Comparison of ENCODE assay signal across 8 cellular contexts in genomic region chr6:135880066-135880972, GRCh38. TPM values are rescaled to one million over a fixed set of nuclear protein-coding genes. Genes with fewer than 3 reads are reported as not detected.
A peak's percentile ranks its signal among the peaks of the same experiment; 100 is the strongest.
DNase-seq lines count a peak whose midpoint lies in the region; ATAC-seq and TF ChIP-seq lines count a peak whose summit lies in the region.

No MANE protein-coding gene starts in this region.

- H4K20me1 ChIP-seq in neural progenitor cell (ENCODE audit: low read depth): no peaks in the 10 kb centered on the region

- H3K9ac ChIP-seq in duodenal mucosa (ENCODE audit: low read depth in 1 of 2, low read length in 2 of 2) (peak overlapping the region; percentile 7 to 57), neural progenitor cell (no peak overlapping the region)

- H2AFZ ChIP-seq in neural progenitor cell (replicated peaks): no peak overlapping the region

- H3K4me1 ChIP-seq in duodenal mucosa (ENCODE audit: control insufficient read depth in 1 of 2, insufficient read depth in 2 of 2, low read length in 2 of 2): peaks cover 7 to 9% of the 10 kb centered on the region in 2 donors
- H3K4me1 ChIP-seq in neural progenitor cell: no peaks in the 10 kb centered on the region

- H3K27ac ChIP-seq in duodenal mucosa (ENCODE audit: low read depth, low read length) (no peak overlapping the region), neural progenitor cell (no peak overlapping the region)

- CTCF ChIA-PET in WTC11 (lab: Charles Lee): no interaction called here

- no peaks in the 10 kb centered on the region for H3F3A ChIP-seq in neural progenitor cell (ENCODE audit: low read depth)

- ATAC-seq in HG03432 (IDR thresholded peaks at IDR 0.05; ENCODE audit: unreplicated experiment) (peak; percentile 96), WTC11 (no peak)

- H3K4me3 Mint-ChIP-seq in WTC11: no peak overlapping the region
- H3K4me3 Mint-ChIP-seq in osteocyte (ENCODE audit: unreplicated experiment): peak overlapping the region; percentile 3
- H3K4me3 Mint-ChIP-seq in neural progenitor cell: no peak overlapping the region

- H3K36me3 Mint-ChIP-seq in WTC11: no peaks in the 10 kb centered on the region
- H3K36me3 Mint-ChIP-seq in osteocyte (ENCODE audit: unreplicated experiment): no peaks in the 10 kb centered on the region
- H3K36me3 Mint-ChIP-seq in neural progenitor cell: no peaks in the 10 kb centered on the region

- H3K27me3 Mint-ChIP-seq in WTC11 (ENCODE audit: low read depth): no peaks in the 10 kb centered on the region
- H3K27me3 Mint-ChIP-seq in osteocyte (ENCODE audit: unreplicated experiment): no peaks in the 10 kb centered on the region
- H3K27me3 Mint-ChIP-seq in neural progenitor cell (ENCODE audit: insufficient read depth, low read depth): no peaks in the 10 kb centered on the region

- H3K36me3 ChIP-seq in duodenal mucosa (ENCODE audit: control insufficient read depth in 1 of 2, insufficient read depth in 2 of 2, low read length in 2 of 2) (no peaks in the 10 kb centered on the region), neural progenitor cell (no peaks in the 10 kb centered on the region)

- no peak overlapping the region for H3K4me2 ChIP-seq in neural progenitor cell

- DNase-seq in ACHN (peak; percentile 81), GM19240 (ENCODE audit: insufficient read length, low spot score) (peak; percentile 31), WTC11 (ENCODE audit: low spot score) (no peak), osteocyte (ENCODE audit: extremely low spot score, unreplicated experiment) (no peak), neural progenitor cell (ENCODE audit: low spot score) (no peak), DMS153 (lab: John Stamatoyannopoulos, UW) (no peak)

- H3K27ac Mint-ChIP-seq in WTC11: peak overlapping the region; percentile 61; the same call in 1 of the 2 replicates
- H3K27ac Mint-ChIP-seq in osteocyte (ENCODE audit: unreplicated experiment): peak overlapping the region; percentile 73
- no peak overlapping the region for H3K27ac Mint-ChIP-seq in neural progenitor cell

- H3K9me3 Mint-ChIP-seq in WTC11: no peaks in the 10 kb centered on the region
- no peaks in the 10 kb centered on the region for H3K9me3 Mint-ChIP-seq in osteocyte (ENCODE audit: unreplicated experiment)
- no peaks in the 10 kb centered on the region for H3K9me3 Mint-ChIP-seq in neural progenitor cell

- H3K4me3 ChIP-seq in duodenal mucosa (ENCODE audit: low read depth in 1 of 2, low read length in 2 of 2) (peak overlapping the region; percentile 38 to 57), neural progenitor cell (no peak overlapping the region)

- no peak for TF ChIP-seq CTCF in WTC11 (IDR thresholded peaks at IDR 0.05)
- no peak for TF ChIP-seq CTCF in osteocyte (IDR thresholded peaks at IDR 0.05)
- no peak for TF ChIP-seq CTCF in neural progenitor cell (IDR thresholded peaks at IDR 0.05)

- in situ Hi-C loops in ACHN (cut with HindIII; ENCODE audit: low pct_ligation_motif_present, low pct_unique_long_range_greater_than_20kb, low sequenced_read_pairs): no loop called here

- no peaks in the 10 kb centered on the region for H3K79me2 ChIP-seq in neural progenitor cell (ENCODE audit: low read depth)

- POLR2A ChIA-PET in WTC11 (lab: Charles Lee): no interaction called here

- H3K9me3 ChIP-seq in duodenal mucosa (ENCODE audit: control insufficient read depth in 1 of 2, low read length in 2 of 2): no peaks in the 10 kb centered on the region
- H3K9me3 ChIP-seq in neural progenitor cell (ENCODE audit: low read depth): no peaks in the 10 kb centered on the region

- H3K27me3 ChIP-seq in duodenal mucosa (ENCODE audit: control insufficient read depth in 1 of 2, insufficient read depth in 2 of 2, low read length in 2 of 2): no peaks in the 10 kb centered on the region
- no peaks in the 10 kb centered on the region for H3K27me3 ChIP-seq in neural progenitor cell

- H3K4me1 Mint-ChIP-seq in WTC11 (peaks cover 19% of the 10 kb centered on the region), osteocyte (ENCODE audit: unreplicated experiment) (peaks cover 24% of the 10 kb centered on the region), neural progenitor cell (peaks cover 19% of the 10 kb centered on the region)

TF ChIP-seq in WTC11, 78 proteins besides CTCF, POLR2A, EP300 and RAD21:
- TF ChIP-seq ETV6 (CRISPR knock-in tag; IDR thresholded peaks at IDR 0.05) (no peak), ZBTB21 (CRISPR knock-in tag; IDR thresholded peaks at IDR 0.05; ENCODE audit: borderline replicate concordance) (no peak), NFATC4 (CRISPR knock-in tag; IDR thresholded peaks at IDR 0.05) (no peak), ZNF396 (CRISPR knock-in tag; IDR thresholded peaks at IDR 0.05; ENCODE audit: borderline replicate concordance) (no peak)

RNA-seq across cellular contexts. Expression of gene PDE7B, which starts 28.8 kb away (rescaled TPM):
- total RNA-seq in WTC11 (2021) (0.05 TPM in 1 of 3 replicates, not detected in the others), osteocyte (3.4 and 3.9 TPM in 2 replicates), neural progenitor cell (ENCODE audit: low replicate concordance) (0.04 and 0.12 TPM in 2 replicates)

Comparison
In these comparisons a context has a peak if more than half of its experiments do, and no peak if none do; other contexts are left out.
1. DNase-seq: peak in ACHN (single experiment) and GM19240 (single experiment); none in WTC11 (single experiment), osteocyte (single experiment), neural progenitor cell (single experiment) and DMS153 (single experiment).